ENCODE assay signal across 26 cellular contexts in genomic region chr5:156438076-156438475, GRCh38.
"Had no signal": no experiment of that assay in that cellular context is flagged by ENCODE, and none has a peak within 500 bp of the region (broad histone marks: within the 10 kb centered on the region; RNA-seq: fewer than 3 reads in every experiment).

No MANE protein-coding gene starts in this region.

- H3K27ac Mint-ChIP-seq: activated naive CD8-positive, alpha-beta T cell treated with anti-CD3 and anti-CD28 coated beads for 36 hours; effector memory CD8-positive, alpha-beta T cell; naive thymus-derived CD8-positive, alpha-beta T cell; neural progenitor cell; stimulated activated effector memory CD8-positive, alpha-beta T cell treated with anti-CD3 and anti-CD28 coated beads, Interleukin-12 subunit alpha, Interleukin-12 subunit beta, amount 100 ng/mL, for 72 hours; stimulated activated naive CD8-positive, alpha-beta T cell treated with anti-CD3 and anti-CD28 coated beads, Interleukin-15, Interleukin-2, amounts not matched to agents 100 ng/mL and 50 ng/mL, for 24 hours had no signal

- H3K9me3 Mint-ChIP-seq: activated naive CD8-positive, alpha-beta T cell treated with anti-CD3 and anti-CD28 coated beads for 36 hours; neural progenitor cell; stimulated activated effector memory CD8-positive, alpha-beta T cell treated with anti-CD3 and anti-CD28 coated beads, Interleukin-12 subunit alpha, Interleukin-12 subunit beta, amount 100 ng/mL, for 72 hours; stimulated activated naive CD8-positive, alpha-beta T cell treated with anti-CD3 and anti-CD28 coated beads, Interleukin-15, Interleukin-2, amounts not matched to agents 100 ng/mL and 50 ng/mL, for 24 hours had no signal

- H3K4me1 Mint-ChIP-seq: activated naive CD8-positive, alpha-beta T cell treated with anti-CD3 and anti-CD28 coated beads for 36 hours; stimulated activated effector memory CD8-positive, alpha-beta T cell treated with anti-CD3 and anti-CD28 coated beads, Interleukin-12 subunit alpha, Interleukin-12 subunit beta, amount 100 ng/mL, for 72 hours had no signal

- H3K36me3 Mint-ChIP-seq: activated naive CD8-positive, alpha-beta T cell treated with anti-CD3 and anti-CD28 coated beads for 36 hours; brain; naive thymus-derived CD8-positive, alpha-beta T cell; neural progenitor cell; stimulated activated effector memory CD8-positive, alpha-beta T cell treated with anti-CD3 and anti-CD28 coated beads, Interleukin-12 subunit alpha, Interleukin-12 subunit beta, amount 100 ng/mL, for 72 hours had no signal

- DNase-seq: activated CD4-positive, alpha-beta T cell treated with anti-CD3 and anti-CD28 coated beads for 4 hours; activated CD4-positive, alpha-beta T cell treated with anti-CD3 and anti-CD28 coated beads, Interleukin-2, amount 50 U/mL, for 4 hours; activated CD8-positive, alpha-beta memory T cell treated with anti-CD3 and anti-CD28 coated beads for 24 hours; activated effector memory CD4-positive, alpha-beta T cell treated with Interleukin-2 at 50 U/mL for 16 hours; activated naive CD4-positive, alpha-beta T cell treated with Interleukin-2 at 50 U/mL for 16 hours; activated naive CD8-positive, alpha-beta T cell treated with anti-CD3 and anti-CD28 coated beads for 36 hours; adrenal gland; aorta; cortex of kidney; effector memory CD8-positive, alpha-beta T cell; erythroblast; heart left ventricle; midbrain; naive thymus-derived CD8-positive, alpha-beta T cell; occipital lobe; psoas muscle; sigmoid colon; small intestine; stimulated activated CD4-positive, alpha-beta T cell treated with anti-CD3 and anti-CD28 coated beads, Interleukin-4, amount 100 ng/mL, for 24 hours; T-helper 9 cell; trophoblast cell; uterus had no signal

- ATAC-seq: effector memory CD8-positive, alpha-beta T cell; heart left ventricle; naive thymus-derived CD8-positive, alpha-beta T cell; psoas muscle; stimulated activated effector memory CD8-positive, alpha-beta T cell treated with anti-CD3 and anti-CD28 coated beads, Interleukin-12 subunit alpha, Interleukin-12 subunit beta, amount 100 ng/mL, for 72 hours had no signal

- H3K4me3 Mint-ChIP-seq: activated naive CD8-positive, alpha-beta T cell treated with anti-CD3 and anti-CD28 coated beads for 36 hours; brain; effector memory CD8-positive, alpha-beta T cell; naive thymus-derived CD8-positive, alpha-beta T cell; neural progenitor cell; stimulated activated effector memory CD8-positive, alpha-beta T cell treated with anti-CD3 and anti-CD28 coated beads, Interleukin-12 subunit alpha, Interleukin-12 subunit beta, amount 100 ng/mL, for 72 hours; stimulated activated naive CD8-positive, alpha-beta T cell treated with anti-CD3 and anti-CD28 coated beads, Interleukin-15, Interleukin-2, amounts not matched to agents 100 ng/mL and 50 ng/mL, for 24 hours had no signal
